Comparison of ENCODE assay signal across 1 cellular context in genomic region chr18:46073474-46074331, GRCh38.
TF ChIP-seq lines count a peak whose summit lies in the region.

No MANE protein-coding gene starts in this region.

TF ChIP-seq in HEK293, 187 proteins besides CTCF, POLR2A, EP300 and RAD21 (continued from another document):
- no peak for TF ChIP-seq PRDM4 (tag by site-specific recombination; IDR thresholded peaks at IDR 0.05)
- peak; percentile 81 for TF ChIP-seq ZNF654 (tag by site-specific recombination; IDR thresholded peaks at IDR 0.05; ENCODE audit: low read depth)
- no peak for TF ChIP-seq ZNF114 (tag by site-specific recombination; IDR thresholded peaks at IDR 0.05)
- TF ChIP-seq ZBTB48 (tag by site-specific recombination; IDR thresholded peaks at IDR 0.05) = no peak
- TF ChIP-seq KLF7 (tag by site-specific recombination; IDR thresholded peaks at IDR 0.05; ENCODE audit: borderline replicate concordance) = no peak
- TF ChIP-seq ZFHX2 (tag by site-specific recombination; conservative IDR thresholded peaks at IDR 0.05) = no peak
- TF ChIP-seq PRDM10 (tag by site-specific recombination; IDR thresholded peaks at IDR 0.05) = peak; percentile 79
- no peak for TF ChIP-seq TSHZ1 (tag by site-specific recombination; IDR thresholded peaks at IDR 0.05; ENCODE audit: borderline replicate concordance)
- TF ChIP-seq GLIS1 (tag by site-specific recombination; IDR thresholded peaks at IDR 0.05) = peak; percentile 35; the same call in 1 of the 2 replicates
- TF ChIP-seq PATZ1 (tag by site-specific recombination; IDR thresholded peaks at IDR 0.05) = no peak
- no peak for TF ChIP-seq KLF9 (tag by site-specific recombination; IDR thresholded peaks at IDR 0.05; ENCODE audit: low read depth)
- no peak for TF ChIP-seq ZNF366 (tag by site-specific recombination; conservative IDR thresholded peaks at IDR 0.05)
- TF ChIP-seq SP7 (tag by site-specific recombination; IDR thresholded peaks at IDR 0.05) = no peak
- TF ChIP-seq MYNN (tag by site-specific recombination; IDR thresholded peaks at IDR 0.05; ENCODE audit: borderline replicate concordance) = no peak
